In genomic region chrX:150977411-150978162, GRCh38 we compare ENCODE assay signal across 36 cellular contexts.
"Had no signal": no experiment of that assay in that cellular context is flagged by ENCODE, and none has a peak within 500 bp of the region (broad histone marks: within the 10 kb centered on the region; RNA-seq: fewer than 3 reads in every experiment).

No MANE protein-coding gene starts in this region.

- H3K4me3 Mint-ChIP-seq: activated CD4-positive, alpha-beta memory T cell treated with anti-CD3 and anti-CD28 coated beads, Interleukin-2, amount 10 ng/mL, durations not matched to agents 7 days and 5 days; activated CD4-positive, alpha-beta T cell treated with anti-CD3 and anti-CD28 coated beads for 36 hours; activated CD4-positive, alpha-beta T cell treated with anti-CD3 and anti-CD28 coated beads, Interleukin-2, amount 10 ng/mL, durations not matched to agents 7 days and 5 days; activated CD8-positive, alpha-beta memory T cell treated with anti-CD3 and anti-CD28 coated beads, Interleukin-2, amount 10 ng/mL, durations not matched to agents 7 days and 5 days; activated CD8-positive, alpha-beta T cell treated with anti-CD3 and anti-CD28 coated beads, Interleukin-2, amount 10 ng/mL, durations not matched to agents 7 days and 5 days; activated naive CD4-positive, alpha-beta T cell treated with anti-CD3 and anti-CD28 coated beads, Interleukin-2, amount 10 ng/mL, durations not matched to agents 7 days and 5 days; activated naive CD4-positive, alpha-beta T cell treated with anti-CD3 and anti-CD28 coated beads, Interleukin-2, amount 50 U/mL, for 24 hours; activated naive CD8-positive, alpha-beta T cell; activated naive CD8-positive, alpha-beta T cell treated with anti-CD3 and anti-CD28 coated beads, Interleukin-2, amount 10 ng/mL, durations not matched to agents 7 days and 5 days; activated naive CD8-positive, alpha-beta T cell treated with anti-CD3 and anti-CD28 coated beads, Interleukin-2, amount 50 U/mL, for 24 hours; activated T-cell treated with anti-CD3 and anti-CD28 coated beads, Interleukin-2, amount 50 U/mL, for 24 hours; brain; central memory CD8-positive, alpha-beta T cell; T-helper 1 cell treated with Interleukin-12 subunit alpha and Interleukin-12 subunit beta and Interleukin-4 antibody, amounts not matched to agents 30 μg/mL and 1 μg/mL, for 36 hours; T-helper 2 cell treated with Interferon-gamma antibody and Interleukin-4, amounts not matched to agents 5 μg/mL and 100 μg/mL, for 36 hours had no signal

- H3K4me1 ChIP-seq: ascending aorta had no signal

- H3K27me3 ChIP-seq: ascending aorta, cardiac muscle cell had no signal

- H3K27ac ChIP-seq: ascending aorta, cardiac muscle cell, VCaP had no signal

- H3K9me3 Mint-ChIP-seq: activated CD4-positive, alpha-beta memory T cell treated with anti-CD3 and anti-CD28 coated beads, Interleukin-2, amount 10 ng/mL, durations not matched to agents 7 days and 5 days; activated CD4-positive, alpha-beta T cell treated with anti-CD3 and anti-CD28 coated beads, Interleukin-2, amount 10 ng/mL, durations not matched to agents 7 days and 5 days; activated naive CD4-positive, alpha-beta T cell treated with anti-CD3 and anti-CD28 coated beads, Interleukin-2, amount 10 ng/mL, durations not matched to agents 7 days and 5 days; activated naive CD4-positive, alpha-beta T cell treated with anti-CD3 and anti-CD28 coated beads, Interleukin-2, amount 50 U/mL, for 24 hours; activated naive CD8-positive, alpha-beta T cell treated with anti-CD3 and anti-CD28 coated beads, Interleukin-2, amount 10 ng/mL, durations not matched to agents 7 days and 5 days; activated naive CD8-positive, alpha-beta T cell treated with anti-CD3 and anti-CD28 coated beads, Interleukin-2, amount 50 U/mL, for 24 hours; activated T-cell treated with anti-CD3 and anti-CD28 coated beads, Interleukin-2, amount 50 U/mL, for 24 hours; activated T-helper 2 cell treated with anti-CD3 and anti-CD28 coated beads, Interferon-gamma antibody, Interleukin-2, Interleukin-4, amounts not matched to agents 10 μg/mL and 5 μg/mL and 100 μg/mL, durations not matched to agents 14 hours and 24 hours and 36 hours; central memory CD8-positive, alpha-beta T cell; T-helper 1 cell treated with Interleukin-12 subunit alpha and Interleukin-12 subunit beta and Interleukin-4 antibody, amounts not matched to agents 30 μg/mL and 1 μg/mL, for 36 hours; T-helper 2 cell treated with Interferon-gamma antibody and Interleukin-4, amounts not matched to agents 5 μg/mL and 100 μg/mL, for 36 hours had no signal

- H3K27me3 Mint-ChIP-seq: activated CD4-positive, alpha-beta memory T cell treated with anti-CD3 and anti-CD28 coated beads, Interleukin-2, amount 10 ng/mL, durations not matched to agents 7 days and 5 days; activated naive CD4-positive, alpha-beta T cell treated with anti-CD3 and anti-CD28 coated beads, Interleukin-2, amount 50 U/mL, for 24 hours; central memory CD8-positive, alpha-beta T cell had no signal

- H3K36me3 Mint-ChIP-seq: activated CD8-positive, alpha-beta memory T cell treated with anti-CD3 and anti-CD28 coated beads, Interleukin-2, amount 10 ng/mL, durations not matched to agents 7 days and 5 days; activated naive CD4-positive, alpha-beta T cell treated with anti-CD3 and anti-CD28 coated beads, Interleukin-2, amount 10 ng/mL, durations not matched to agents 7 days and 5 days; activated naive CD4-positive, alpha-beta T cell treated with anti-CD3 and anti-CD28 coated beads, Interleukin-2, amount 50 U/mL, for 24 hours; activated naive CD8-positive, alpha-beta T cell; activated naive CD8-positive, alpha-beta T cell treated with anti-CD3 and anti-CD28 coated beads, Interleukin-2, amount 10 ng/mL, durations not matched to agents 7 days and 5 days; brain had no signal

- DNase-seq: activated CD4-positive, alpha-beta memory T cell treated with anti-CD3 and anti-CD28 coated beads, Interleukin-2, amount 10 ng/mL, durations not matched to agents 7 days and 5 days; activated CD4-positive, alpha-beta T cell treated with anti-CD3 and anti-CD28 coated beads for 1 hour; activated CD4-positive, alpha-beta T cell treated with anti-CD3 and anti-CD28 coated beads for 36 hours; activated CD4-positive, alpha-beta T cell treated with anti-CD3 and anti-CD28 coated beads for 48 hours; activated CD4-positive, alpha-beta T cell treated with anti-CD3 and anti-CD28 coated beads, Interleukin-2, amount 10 ng/mL, durations not matched to agents 7 days and 5 days; activated CD4-positive, alpha-beta T cell treated with anti-CD3 and anti-CD28 coated beads, Interleukin-2, amount 50 U/mL, for 48 hours; activated CD4-positive, CD25-positive, alpha-beta regulatory T cell; activated CD8-positive, alpha-beta memory T cell treated with anti-CD3 and anti-CD28 coated beads for 24 hours; activated CD8-positive, alpha-beta memory T cell treated with anti-CD3 and anti-CD28 coated beads, Interleukin-2, amount 10 ng/mL, durations not matched to agents 7 days and 5 days; activated CD8-positive, alpha-beta memory T cell treated with anti-CD3 and anti-CD28 coated beads, Interleukin-2, amount 50 U/mL, for 48 hours; activated CD8-positive, alpha-beta T cell treated with anti-CD3 and anti-CD28 coated beads, Interleukin-2, amount 10 ng/mL, durations not matched to agents 7 days and 5 days; activated effector memory CD4-positive, alpha-beta T cell treated with Interleukin-2 at 50 U/mL for 16 hours; activated gamma-delta T cell; activated naive CD4-positive, alpha-beta T cell treated with anti-CD3 and anti-CD28 coated beads, Interleukin-2, amount 10 ng/mL, durations not matched to agents 7 days and 5 days; activated naive CD4-positive, alpha-beta T cell treated with Interleukin-2 at 50 U/mL for 16 hours; activated naive CD8-positive, alpha-beta T cell treated with anti-CD3 and anti-CD28 coated beads, Interleukin-2, amount 10 ng/mL, durations not matched to agents 7 days and 5 days; activated naive CD8-positive, alpha-beta T cell treated with anti-CD3 and anti-CD28 coated beads, Interleukin-2, amount 50 U/mL, for 24 hours; activated T-cell treated with anti-CD3 and anti-CD28 coated beads, Interleukin-2, amount 50 U/mL, for 24 hours; activated T-cell treated with anti-CD3 and anti-CD28 coated beads, Interleukin-2, amount 50 U/mL, for 48 hours; amygdala; anterior cingulate cortex; caudate nucleus; cerebellar nuclear complex; T-helper 2 cell; T-helper 9 cell had no signal

- H3K4me1 Mint-ChIP-seq: activated CD4-positive, alpha-beta T cell treated with anti-CD3 and anti-CD28 coated beads for 36 hours; activated naive CD4-positive, alpha-beta T cell treated with anti-CD3 and anti-CD28 coated beads, Interleukin-2, amount 50 U/mL, for 24 hours; brain; central memory CD8-positive, alpha-beta T cell had no signal

- H3K36me3 ChIP-seq: ascending aorta, cardiac muscle cell had no signal

- H3K4me3 ChIP-seq: ascending aorta, cardiac muscle cell had no signal

- ATAC-seq: activated CD4-positive, alpha-beta T cell treated with anti-CD3 and anti-CD28 coated beads for 36 hours; activated CD4-positive, CD25-positive, alpha-beta regulatory T cell treated with anti-CD3 and anti-CD28 coated beads, Interleukin-2, amount 50 U/mL, for 24 hours; activated CD8-positive, alpha-beta memory T cell treated with anti-CD3 and anti-CD28 coated beads, Interleukin-2, amount 10 ng/mL, durations not matched to agents 7 days and 5 days; activated CD8-positive, alpha-beta T cell treated with anti-CD3 and anti-CD28 coated beads, Interleukin-2, amount 10 ng/mL, durations not matched to agents 7 days and 5 days; activated naive CD8-positive, alpha-beta T cell treated with anti-CD3 and anti-CD28 coated beads, Interleukin-2, amount 50 U/mL, for 24 hours had no signal

- H3K27ac Mint-ChIP-seq: activated CD4-positive, alpha-beta memory T cell treated with anti-CD3 and anti-CD28 coated beads, Interleukin-2, amount 10 ng/mL, durations not matched to agents 7 days and 5 days; activated CD4-positive, alpha-beta T cell treated with anti-CD3 and anti-CD28 coated beads for 36 hours; activated CD4-positive, alpha-beta T cell treated with anti-CD3 and anti-CD28 coated beads, Interleukin-2, amount 10 ng/mL, durations not matched to agents 7 days and 5 days; activated CD8-positive, alpha-beta memory T cell treated with anti-CD3 and anti-CD28 coated beads, Interleukin-2, amount 10 ng/mL, durations not matched to agents 7 days and 5 days; activated CD8-positive, alpha-beta T cell treated with anti-CD3 and anti-CD28 coated beads, Interleukin-2, amount 10 ng/mL, durations not matched to agents 7 days and 5 days; activated naive CD4-positive, alpha-beta T cell treated with anti-CD3 and anti-CD28 coated beads, Interleukin-2, amount 10 ng/mL, durations not matched to agents 7 days and 5 days; activated naive CD4-positive, alpha-beta T cell treated with anti-CD3 and anti-CD28 coated beads, Interleukin-2, amount 50 U/mL, for 24 hours; activated naive CD8-positive, alpha-beta T cell; activated naive CD8-positive, alpha-beta T cell treated with anti-CD3 and anti-CD28 coated beads, Interleukin-2, amount 10 ng/mL, durations not matched to agents 7 days and 5 days; activated naive CD8-positive, alpha-beta T cell treated with anti-CD3 and anti-CD28 coated beads, Interleukin-2, amount 50 U/mL, for 24 hours; activated T-cell treated with anti-CD3 and anti-CD28 coated beads, Interleukin-2, amount 50 U/mL, for 24 hours; activated T-helper 2 cell treated with anti-CD3 and anti-CD28 coated beads, Interferon-gamma antibody, Interleukin-2, Interleukin-4, amounts not matched to agents 10 μg/mL and 5 μg/mL and 100 μg/mL, durations not matched to agents 14 hours and 24 hours and 36 hours; brain; T-helper 1 cell treated with Interleukin-12 subunit alpha and Interleukin-12 subunit beta and Interleukin-4 antibody, amounts not matched to agents 30 μg/mL and 1 μg/mL, for 36 hours; T-helper 2 cell treated with Interferon-gamma antibody and Interleukin-4, amounts not matched to agents 5 μg/mL and 100 μg/mL, for 36 hours had no signal

- H3K9me3 ChIP-seq: ascending aorta had no signal
